Comparison of ENCODE assay signal across 10 cellular contexts in genomic region chr15:89998923-89999675, GRCh38. TPM values are rescaled to one million over a fixed set of nuclear protein-coding genes. Genes with fewer than 3 reads are reported as not detected.
DNase-seq lines count a peak whose midpoint lies in the region; ATAC-seq and TF ChIP-seq lines count a peak whose summit lies in the region.
"Had no signal": no experiment of that assay in that cellular context is flagged by ENCODE, and none has a peak within 500 bp of the region (broad histone marks: within the 10 kb centered on the region; RNA-seq: fewer than 3 reads in every experiment).

No MANE protein-coding gene starts in this region.

- H3K4me3 Mint-ChIP-seq in activated T-cell treated with anti-CD3 and anti-CD28 coated beads, Interleukin-2, amount 50 U/mL, for 4 hours, result peak overlapping the region; percentile 9
- H3K4me3 Mint-ChIP-seq in stimulated activated effector memory CD8-positive, alpha-beta T cell treated with anti-CD3 and anti-CD28 coated beads, Interleukin-12 subunit alpha, Interleukin-12 subunit beta, amount 100 ng/mL, for 72 hours, result peak overlapping the region; percentile 18

- H3K4me1 Mint-ChIP-seq in activated T-cell treated with anti-CD3 and anti-CD28 coated beads, Interleukin-2, amount 50 U/mL, for 4 hours (ENCODE audit: low read depth), result peaks cover 31% of the 10 kb centered on the region
- peaks cover 24% of the 10 kb centered on the region for H3K4me1 Mint-ChIP-seq in stimulated activated effector memory CD8-positive, alpha-beta T cell treated with anti-CD3 and anti-CD28 coated beads, Interleukin-12 subunit alpha, Interleukin-12 subunit beta, amount 100 ng/mL, for 72 hours

- no peak overlapping the region for H3K27ac Mint-ChIP-seq in stimulated activated effector memory CD8-positive, alpha-beta T cell treated with anti-CD3 and anti-CD28 coated beads, Interleukin-12 subunit alpha, Interleukin-12 subunit beta, amount 100 ng/mL, for 72 hours

- no peaks in the 10 kb centered on the region for H3K36me3 Mint-ChIP-seq in activated T-cell treated with anti-CD3 and anti-CD28 coated beads, Interleukin-2, amount 50 U/mL, for 4 hours (ENCODE audit: insufficient read depth)
- peaks cover 16% of the 10 kb centered on the region for H3K36me3 Mint-ChIP-seq in stimulated activated effector memory CD8-positive, alpha-beta T cell treated with anti-CD3 and anti-CD28 coated beads, Interleukin-12 subunit alpha, Interleukin-12 subunit beta, amount 100 ng/mL, for 72 hours

- ATAC-seq in activated T-cell treated with anti-CD3 and anti-CD28 coated beads, Interleukin-2, amount 50 U/mL, for 4 hours, result no peak
- no peak for ATAC-seq in foreskin keratinocyte
- ATAC-seq in stimulated activated effector memory CD8-positive, alpha-beta T cell treated with anti-CD3 and anti-CD28 coated beads, Interleukin-12 subunit alpha, Interleukin-12 subunit beta, amount 100 ng/mL, for 72 hours, result no peak
- ATAC-seq in HG02623 (IDR thresholded peaks at IDR 0.05; ENCODE audit: unreplicated experiment), result no peak

- no peaks in the 10 kb centered on the region for H3K36me3 ChIP-seq in BE2C

- peak overlapping the region; percentile 97; the same call in 1 of the 2 replicates for H3K27ac ChIP-seq in VCaP
- peak overlapping the region; percentile 97 for H3K27ac ChIP-seq in foreskin keratinocyte

- no peaks in the 10 kb centered on the region for H3K27me3 ChIP-seq in foreskin keratinocyte
- H3K27me3 ChIP-seq in BE2C, result no peaks in the 10 kb centered on the region

- TF ChIP-seq CTCF in VCaP (conservative IDR thresholded peaks at IDR 0.05), result no peak
- TF ChIP-seq CTCF in foreskin keratinocyte (conservative IDR thresholded peaks at IDR 0.05), result no peak
- no peak for TF ChIP-seq CTCF in BE2C (IDR thresholded peaks at IDR 0.05; ENCODE audit: low read depth, low read length)

- no peaks in the 10 kb centered on the region for H3K9me3 Mint-ChIP-seq in activated T-cell treated with anti-CD3 and anti-CD28 coated beads, Interleukin-2, amount 50 U/mL, for 4 hours
- H3K9me3 Mint-ChIP-seq in stimulated activated effector memory CD8-positive, alpha-beta T cell treated with anti-CD3 and anti-CD28 coated beads, Interleukin-12 subunit alpha, Interleukin-12 subunit beta, amount 100 ng/mL, for 72 hours, result no peaks in the 10 kb centered on the region

- no peak overlapping the region for H3K4me3 ChIP-seq in BE2C (ENCODE audit: low read depth, low read length)

- no peak for DNase-seq in activated T-cell treated with anti-CD3 and anti-CD28 coated beads, Interleukin-2, amount 50 U/mL, for 4 hours
- DNase-seq in activated T-cell treated with anti-CD3 and anti-CD28 coated beads, Interleukin-2, amount 50 U/mL, for 1 hour, result no peak
- DNase-seq in foreskin keratinocyte, result peak in 1 of 2 donors; percentile 10
- no peak for DNase-seq in stimulated activated effector memory CD8-positive, alpha-beta T cell treated with anti-CD3 and anti-CD28 coated beads, Interleukin-12 subunit alpha, Interleukin-12 subunit beta, amount 100 ng/mL, for 72 hours (ENCODE audit: low spot score in 2 of 2)
- DNase-seq in glomerular visceral epithelial cell (ENCODE audit: extremely low spot score), result no peak
- DNase-seq in BE2C, result no peak
- DNase-seq: effector CD8-positive, alpha-beta T cell; stimulated activated naive CD4-positive, alpha-beta T cell had no signal

- H3K9me3 ChIP-seq in BE2C, result no peaks in the 10 kb centered on the region

- H3K27me3 Mint-ChIP-seq in activated T-cell treated with anti-CD3 and anti-CD28 coated beads, Interleukin-2, amount 50 U/mL, for 4 hours (ENCODE audit: low read depth), result no peaks in the 10 kb centered on the region

- H3K4me1 ChIP-seq in foreskin keratinocyte, result peaks cover 19% of the 10 kb centered on the region
- H3K4me1 ChIP-seq in BE2C, result no peaks in the 10 kb centered on the region; the same call in 1 of the 2 replicates

RNA-seq across cellular contexts. Expression of gene ZNF710, which starts 2.0 kb away (rescaled TPM):
- total RNA-seq in activated T-cell treated with anti-CD3 and anti-CD28 coated beads, Interleukin-2, amount 50 U/mL, for 4 hours, result 10 to 100 TPM; 21.7 to 28.2 (median 25.0) TPM
- 30.3 and 36.8 TPM in 2 replicates for total RNA-seq in foreskin keratinocyte
- 25.1 and 32.1 TPM in 2 replicates for polyA plus RNA-seq in foreskin keratinocyte
- 14.6 TPM for polyA plus RNA-seq in BE2C (2012; ENCODE audit: insufficient read depth, insufficient read length, low read depth)
